ENCODE assay signal across 14 cellular contexts in genomic region chr16:85592700-85593502, GRCh38. TPM values are rescaled to one million over a fixed set of nuclear protein-coding genes. Genes with fewer than 3 reads are reported as not detected.
DNase-seq lines count a peak whose midpoint lies in the region; TF ChIP-seq lines count a peak whose summit lies in the region.
"Had no signal": no experiment of that assay in that cellular context is flagged by ENCODE, and none has a peak within 500 bp of the region (broad histone marks: within the 10 kb centered on the region; RNA-seq: fewer than 3 reads in every experiment).

No MANE protein-coding gene starts in this region.

- H3K9me3 ChIP-seq in HUES48 (ENCODE audit: control insufficient read depth, insufficient read depth, low read length) (no peaks in the 10 kb centered on the region), neural cell (ENCODE audit: low read length) (no peaks in the 10 kb centered on the region), Karpas-422 (ENCODE audit: low read length) (peaks cover 4% of the 10 kb centered on the region; the same call in 1 of the 2 replicates)
- H3K9me3 ChIP-seq: BE2C had no signal

- H4K20me1 ChIP-seq in neural cell (ENCODE audit: insufficient read depth) (no peaks in the 10 kb centered on the region), Karpas-422 (ENCODE audit: insufficient read depth, low read depth, low read length) (no peaks in the 10 kb centered on the region; the same call in 1 of the 2 replicates)

- H3K4me3 ChIP-seq in AG10803 (ENCODE audit: low read length) (no peak overlapping the region), HUES48 (ENCODE audit: low read depth, low read length) (no peak overlapping the region), cardiac fibroblast (replicated peaks in 1 of 2; ENCODE audit: low read depth in 2 of 2, low read length in 2 of 2) (no peak overlapping the region), neural cell (ENCODE audit: low read length) (peak overlapping the region; percentile 39), Karpas-422 (ENCODE audit: low read length) (no peak overlapping the region)

- peak overlapping the region; percentile 27 for H3K27ac ChIP-seq in HUES48 (ENCODE audit: low read depth, low read length)
- peak overlapping the region; percentile 55 for H3K27ac ChIP-seq in neural cell (ENCODE audit: low read length)
- H3K27ac ChIP-seq in Karpas-422 (ENCODE audit: low read length), result no peak overlapping the region

- no peak overlapping the region for H3K9ac ChIP-seq in HUES48 (ENCODE audit: low read depth, low read length)
- peak overlapping the region; percentile 52 for H3K9ac ChIP-seq in neural cell (ENCODE audit: low read length)
- H3K9ac ChIP-seq in Karpas-422 (ENCODE audit: low read length), result no peak overlapping the region

- DNase-seq in AG10803 (ENCODE audit: low read depth) (peak; percentile 47), cardiac fibroblast (ENCODE audit: low read depth in 2 of 2) (peak; percentile 33 to 34), activated gamma-delta T cell (lab: John Stamatoyannopoulos, UW) (no peak), Karpas-422 (no peak), NCI-H2196 (lab: John Stamatoyannopoulos, UW; ENCODE audit: unreplicated experiment) (no peak), head of caudate nucleus (no peak)
- DNase-seq: activated CD4-positive, alpha-beta T cell treated with anti-CD3 and anti-CD28 coated beads, Interleukin-2, amount 50 U/mL, for 1 hour; BE2C; central memory CD4-positive, alpha-beta T cell; stimulated activated CD4-positive, alpha-beta T cell treated with anti-CD3 and anti-CD28 coated beads, Interleukin-2, amount 100 ng/mL, for 48 hours; stimulated activated naive CD4-positive, alpha-beta T cell; T-helper 9 cell had no signal

- no peaks in the 10 kb centered on the region for H3K27me3 ChIP-seq in HUES48 (ENCODE audit: control insufficient read depth, insufficient read depth, low read length)
- H3K27me3 ChIP-seq in neural cell (ENCODE audit: insufficient read depth, low read depth, low read length), result no peaks in the 10 kb centered on the region
- H3K27me3 ChIP-seq in Karpas-422 (ENCODE audit: low read length), result no peaks in the 10 kb centered on the region
- H3K27me3 ChIP-seq: BE2C had no signal

- H3K79me2 ChIP-seq in neural cell (replicated peaks; ENCODE audit: insufficient read depth, low read length), result peaks cover 81% of the 10 kb centered on the region
- no peaks in the 10 kb centered on the region for H3K79me2 ChIP-seq in Karpas-422 (ENCODE audit: low read length)

- H3F3A ChIP-seq in neural cell (ENCODE audit: insufficient read depth, low read length, poor library complexity, severe bottlenecking), result peaks cover 4% of the 10 kb centered on the region

- peaks cover 13% of the 10 kb centered on the region for H3K4me1 ChIP-seq in HUES48 (ENCODE audit: control insufficient read depth, insufficient read depth, low read length)
- peaks cover 7% of the 10 kb centered on the region for H3K4me1 ChIP-seq in Karpas-422 (ENCODE audit: low read length)

- no peak overlapping the region for H2AFZ ChIP-seq in neural cell (ENCODE audit: low read depth, low read length)
- no peak overlapping the region for H2AFZ ChIP-seq in Karpas-422 (ENCODE audit: low read length)

- no peaks in the 10 kb centered on the region for H3K36me3 ChIP-seq in HUES48 (ENCODE audit: control insufficient read depth, insufficient read depth, low read length)
- no peaks in the 10 kb centered on the region for H3K36me3 ChIP-seq in neural cell (ENCODE audit: insufficient read depth, low read length)
- H3K36me3 ChIP-seq in Karpas-422 (ENCODE audit: insufficient read depth, low read length), result no peaks in the 10 kb centered on the region

- H3K4me2 ChIP-seq in neural cell (ENCODE audit: low read length), result no peak overlapping the region
- H3K4me2 ChIP-seq in Karpas-422 (ENCODE audit: low read depth, low read length, poor library complexity, severe bottlenecking), result no peak overlapping the region

- intact Hi-C loops in head of caudate nucleus (cut with DNase I), result no loop called here

- H3K9me2 ChIP-seq in neural cell (ENCODE audit: insufficient read depth, low read length), result no peaks in the 10 kb centered on the region
- H3K9me2 ChIP-seq in Karpas-422 (replicated peaks; ENCODE audit: insufficient read depth, low read length), result no peaks in the 10 kb centered on the region

- TF ChIP-seq RAD21 in neural cell (conservative IDR thresholded peaks at IDR 0.05), result no peak

- TF ChIP-seq CTCF in AG10803 (conservative IDR thresholded peaks at IDR 0.05; ENCODE audit: low read length) (no peak), cardiac fibroblast (IDR thresholded peaks at IDR 0.05; ENCODE audit: low read depth, low read length) (no peak), neural cell (IDR thresholded peaks at IDR 0.05; ENCODE audit: poor library complexity, severe bottlenecking) (no peak)

- no peak for TF ChIP-seq EP300 in neural cell (conservative IDR thresholded peaks at IDR 0.05; ENCODE audit: poor library complexity, severe bottlenecking)

TF ChIP-seq in neural cell, 6 proteins besides CTCF, POLR2A, EP300 and RAD21:
- TF ChIP-seq REST (IDR thresholded peaks at IDR 0.05; ENCODE audit: borderline replicate concordance) (no peak), SMC3 (conservative IDR thresholded peaks at IDR 0.05; ENCODE audit: poor library complexity) (no peak), MXI1 (conservative IDR thresholded peaks at IDR 0.05; ENCODE audit: poor library complexity, severe bottlenecking) (no peak), EZH2 (IDR thresholded peaks at IDR 0.05; ENCODE audit: borderline replicate concordance, insufficient read depth, low read length, poor library complexity, severe bottlenecking) (no peak), TAF1 (IDR thresholded peaks at IDR 0.05; ENCODE audit: low read depth) (no peak), POLR2AphosphoS5 (IDR thresholded peaks at IDR 0.05) (no peak)

RNA-seq across cellular contexts. Expression of gene GSE1, which starts 20.2 kb away (rescaled TPM):
- polyA plus RNA-seq in neural cell, result 35.6 and 38.3 TPM in 2 replicates
- polyA minus RNA-seq in neural cell, result 65.7 and 89.0 TPM in 2 replicates
- total RNA-seq in Karpas-422 (2014; rRNA removed; shearing (Covaris generic); ENCODE audit: low replicate concordance), result 1.9 and 6.0 TPM in 2 replicates

Comparison
In these comparisons a context has a peak if more than half of its experiments do, and no peak if none do; other contexts are left out.
1. DNase-seq: peak in AG10803 (single experiment) and cardiac fibroblast (2 of 2); none in activated gamma-delta T cell (single experiment), Karpas-422 (single experiment), NCI-H2196 (single experiment) and head of caudate nucleus (0 of 42).